ENCODE assay signal across 9 cellular contexts in genomic region chr1:238951809-238952208, GRCh38.
DNase-seq lines count a peak whose midpoint lies in the region; ATAC-seq and TF ChIP-seq lines count a peak whose summit lies in the region.
"Had no signal": no experiment of that assay in that cellular context is flagged by ENCODE, and none has a peak within 500 bp of the region (broad histone marks: within the 10 kb centered on the region; RNA-seq: fewer than 3 reads in every experiment).

No MANE protein-coding gene starts in this region.

- in situ Hi-C loops in KBM-7 (cut with MboI; ENCODE audit: low pct_unique_long_range_greater_than_20kb, low sequenced_read_pairs): no loop called here

- TF ChIP-seq CTCF in BE2C (IDR thresholded peaks at IDR 0.05; ENCODE audit: low read depth, low read length) (peak; percentile 72), WTC11 (IDR thresholded peaks at IDR 0.05) (no peak)

- no peak overlapping the region for H3K27ac Mint-ChIP-seq in WTC11

- no peaks in the 10 kb centered on the region for H3K27me3 ChIP-seq in BE2C

- peaks cover 10% of the 10 kb centered on the region for H3K4me1 ChIP-seq in BE2C

- H3K9me3 Mint-ChIP-seq in WTC11: no peaks in the 10 kb centered on the region

- ATAC-seq in WTC11 (peak; percentile 72), GM21717 (IDR thresholded peaks at IDR 0.05; ENCODE audit: unreplicated experiment) (no peak), HG03097 (IDR thresholded peaks at IDR 0.05; ENCODE audit: low FRiP score, unreplicated experiment) (no peak)

- POLR2A ChIA-PET in WTC11 (lab: Charles Lee): no interaction called here

- no peak overlapping the region for H3K4me3 ChIP-seq in BE2C (ENCODE audit: low read depth, low read length)

- no peaks in the 10 kb centered on the region for H3K27me3 Mint-ChIP-seq in WTC11 (ENCODE audit: low read depth)

- H3K9me3 ChIP-seq in BE2C: no peaks in the 10 kb centered on the region

- peak; percentile 49 for DNase-seq in BE2C
- DNase-seq in KBM-7: peak; percentile 53
- DNase-seq in WTC11 (ENCODE audit: low spot score): no peak
- DNase-seq in kidney tubule cell (ENCODE audit: low spot score): peak; percentile 58
- no peak for DNase-seq in activated T-cell treated with anti-CD3 and anti-CD28 coated beads, Interleukin-2, amount 50 U/mL, for 48 hours
- no peak for DNase-seq in NCI-H2107 (lab: John Stamatoyannopoulos, UW)
- DNase-seq: T-helper 1 cell had no signal

- CTCF ChIA-PET in WTC11 (lab: Charles Lee): no interaction called here

- H3K36me3 ChIP-seq in BE2C: no peaks in the 10 kb centered on the region

- peaks cover 18% of the 10 kb centered on the region for H3K4me1 Mint-ChIP-seq in WTC11

- H3K4me3 Mint-ChIP-seq in WTC11: no peak overlapping the region

- no peaks in the 10 kb centered on the region for H3K36me3 Mint-ChIP-seq in WTC11

TF ChIP-seq in WTC11, 78 proteins besides CTCF, POLR2A, EP300 and RAD21:
- TF ChIP-seq NFATC4 (CRISPR knock-in tag; IDR thresholded peaks at IDR 0.05) (no peak), ELF4 (CRISPR knock-in tag; IDR thresholded peaks at IDR 0.05; ENCODE audit: low read depth) (no peak), ESRRA (CRISPR knock-in tag; IDR thresholded peaks at IDR 0.05; ENCODE audit: borderline replicate concordance) (no peak), E2F5 (CRISPR knock-in tag; IDR thresholded peaks at IDR 0.05) (no peak), ZNF671 (CRISPR knock-in tag; IDR thresholded peaks at IDR 0.05) (no peak), TEAD4 (CRISPR knock-in tag; IDR thresholded peaks at IDR 0.05) (no peak), EMX1 (CRISPR knock-in tag; IDR thresholded peaks at IDR 0.05) (no peak), SP1 (CRISPR knock-in tag; conservative IDR thresholded peaks at IDR 0.05) (no peak), OVOL2 (CRISPR knock-in tag; IDR thresholded peaks at IDR 0.05; ENCODE audit: borderline replicate concordance) (no peak), SMAD4 (CRISPR knock-in tag; IDR thresholded peaks at IDR 0.05) (no peak), ETV6 (CRISPR knock-in tag; IDR thresholded peaks at IDR 0.05) (no peak)
TF ChIP-seq in WTC11: peak in this region for 0.

Comparison
In these comparisons a context has a peak if more than half of its experiments do, and no peak if none do; other contexts are left out.
1. DNase-seq: peak in BE2C (single experiment), KBM-7 (single experiment) and kidney tubule cell (single experiment); none in WTC11 (single experiment), activated T-cell treated with anti-CD3 and anti-CD28 coated beads, Interleukin-2, amount 50 U/mL, for 48 hours (0 of 2) and NCI-H2107 (single experiment).